In the genomic region with DNA sequence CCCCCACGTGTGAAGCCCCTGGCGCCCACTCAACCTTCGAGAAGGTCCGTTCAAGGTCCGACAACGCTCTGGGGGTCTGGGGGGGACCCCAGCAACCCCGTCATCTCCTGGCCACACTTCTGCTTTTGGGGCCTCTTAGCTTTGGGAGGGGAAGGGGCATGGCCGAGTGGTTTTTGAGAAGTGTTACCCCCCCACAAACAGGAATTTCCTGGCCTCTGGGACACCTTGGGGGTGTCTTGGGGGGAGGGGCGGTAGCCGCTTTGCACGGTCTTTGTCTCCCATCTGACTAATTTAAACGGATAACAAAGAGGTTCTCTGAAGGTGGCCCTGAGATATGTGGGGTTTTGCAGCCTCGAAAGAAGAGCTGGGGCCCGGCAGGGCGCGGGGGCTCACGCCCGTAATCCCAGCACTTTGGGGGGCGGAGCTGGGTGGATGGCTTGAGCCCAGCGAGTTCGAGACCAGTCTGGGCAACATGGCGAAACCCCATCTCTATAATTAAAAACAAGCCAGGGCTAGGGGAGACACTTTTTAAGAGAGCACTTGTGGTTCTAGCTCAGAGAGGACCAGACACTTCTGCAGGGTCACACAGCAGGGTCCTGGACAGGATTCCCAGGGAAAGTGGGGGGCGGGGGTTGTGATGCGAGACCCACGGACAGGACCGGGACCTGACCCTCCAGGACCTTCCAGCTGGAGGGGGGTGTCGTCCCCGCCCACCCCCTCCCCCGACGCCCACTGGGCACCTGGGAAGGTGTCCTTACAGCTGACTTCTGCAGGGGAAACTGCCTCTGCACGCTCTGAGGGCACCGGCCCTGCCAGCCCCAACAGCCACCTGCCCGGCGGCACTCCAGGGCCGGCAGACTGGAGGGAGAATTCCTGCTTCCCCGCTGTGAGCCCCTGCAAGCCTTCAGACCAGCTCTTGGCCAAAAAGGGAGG, we compare ENCODE assay signal across 8 cellular contexts. TPM values are rescaled to one million over a fixed set of nuclear protein-coding genes. Genes with fewer than 3 reads are reported as not detected.
DNase-seq lines count a peak whose midpoint lies in the region; ATAC-seq, FAIRE-seq and TF ChIP-seq lines count a peak whose summit lies in the region.

No MANE protein-coding gene starts in this region.

- peak overlapping the region; percentile 97 for H3K4me3 ChIP-seq in epithelial cell of esophagus (ENCODE audit: low read length)

- H3K27ac Mint-ChIP-seq in T-helper 17 cell = peak overlapping the region; percentile 90
- H3K27ac Mint-ChIP-seq in naive thymus-derived CD8-positive, alpha-beta T cell = peak overlapping the region; percentile 89 to 98 (median 96)

- H3K9me3 ChIP-seq in T-helper 17 cell (ENCODE audit: control insufficient read depth, low read length, poor library complexity, severe bottlenecking) = no peaks in the 10 kb centered on the region

- ATAC-seq in T-helper 17 cell (peak; percentile 11), GM19397 (IDR thresholded peaks at IDR 0.05; ENCODE audit: unreplicated experiment) (no peak), HG03469 (IDR thresholded peaks at IDR 0.05; ENCODE audit: unreplicated experiment) (no peak), GM21786 (IDR thresholded peaks at IDR 0.05; ENCODE audit: unreplicated experiment) (no peak)
- ATAC-seq in naive thymus-derived CD8-positive, alpha-beta T cell = peak in 1 of 2 donors; percentile 23

- H3K4me3 Mint-ChIP-seq in T-helper 17 cell = peak overlapping the region; percentile 96
- H3K4me3 Mint-ChIP-seq in naive thymus-derived CD8-positive, alpha-beta T cell = peak overlapping the region; percentile 94 to 99 (median 98)

- no peaks in the 10 kb centered on the region for H3K27me3 Mint-ChIP-seq in T-helper 17 cell
- no peaks in the 10 kb centered on the region for H3K27me3 Mint-ChIP-seq in naive thymus-derived CD8-positive, alpha-beta T cell

- FAIRE-seq in GM19239 (lab: Jason Lieb, UNC) = peak; percentile 84

- POLR2A ChIA-PET in naive thymus-derived CD8-positive, alpha-beta T cell (lab: Charles Lee) = interaction anchor here (0.6 to 22.1 kb wide), 18 partner anchors 6 to 248 kb away, joined by 3 to 1566 read pairs (median 7); a partner anchor contains a TSS

- TF ChIP-seq CTCF in epithelial cell of esophagus (IDR thresholded peaks at IDR 0.05; ENCODE audit: insufficient read depth, low read depth, low read length, missing control alignments) = no peak

- H3K36me3 Mint-ChIP-seq in T-helper 17 cell (ENCODE audit: low read depth) = peaks cover 2% of the 10 kb centered on the region
- H3K36me3 Mint-ChIP-seq in naive thymus-derived CD8-positive, alpha-beta T cell = peaks cover 0 to 19% (median 1%) of the 10 kb centered on the region in 3 donors

- no peaks in the 10 kb centered on the region for H3K9me3 Mint-ChIP-seq in naive thymus-derived CD8-positive, alpha-beta T cell

- H3K4me1 Mint-ChIP-seq in T-helper 17 cell = peaks cover 25% of the 10 kb centered on the region
- peaks cover 12 to 32% (median 25%) of the 10 kb centered on the region in 4 donors for H3K4me1 Mint-ChIP-seq in naive thymus-derived CD8-positive, alpha-beta T cell

- peak; percentile 68 for DNase-seq in 8988T
- DNase-seq in GM19239 (ENCODE audit: insufficient read length, low spot score) = no peak
- no peak for DNase-seq in T-helper 17 cell
- DNase-seq in epithelial cell of esophagus (ENCODE audit: low read depth) = peak; percentile 49
- DNase-seq in naive thymus-derived CD8-positive, alpha-beta T cell = peak in 4 of 10 donors; percentile 42 to 59 (median 52)

RNA-seq across cellular contexts. Expression of a gene that starts 0.9 kb away (rescaled TPM):
- total RNA-seq in T-helper 17 cell = 100 to 1,000 TPM; 263 to 301 TPM
- total RNA-seq in naive thymus-derived CD8-positive, alpha-beta T cell = 100 to 1,000 TPM; 211 to 216 TPM
- 100 to 1,000 TPM; 498 to 693 (median 515) TPM for polyA plus RNA-seq in naive thymus-derived CD8-positive, alpha-beta T cell

RNA-seq across cellular contexts. Expression of a gene that starts 6.0 kb away (rescaled TPM):
- not detected for total RNA-seq in T-helper 17 cell
- total RNA-seq in naive thymus-derived CD8-positive, alpha-beta T cell = not detected
- not detected for polyA plus RNA-seq in naive thymus-derived CD8-positive, alpha-beta T cell

RNA-seq across cellular contexts. Expression of a gene that starts 6.4 kb away (rescaled TPM):
- 100 to 1,000 TPM; 270 to 318 TPM for total RNA-seq in T-helper 17 cell
- total RNA-seq in naive thymus-derived CD8-positive, alpha-beta T cell = 100 to 1,000 TPM; 331 to 365 TPM
- 10 to 100 TPM; 37.9 to 77.0 (median 52.0) TPM for polyA plus RNA-seq in naive thymus-derived CD8-positive, alpha-beta T cell

RNA-seq across cellular contexts. Expression of a gene that starts 12.6 kb away (rescaled TPM):
- 100 to 1,000 TPM; 107 to 112 TPM for total RNA-seq in T-helper 17 cell
- 100 to 1,000 TPM; 221 to 232 TPM for total RNA-seq in naive thymus-derived CD8-positive, alpha-beta T cell
- polyA plus RNA-seq in naive thymus-derived CD8-positive, alpha-beta T cell = 10 to 100 TPM in 1 of 3 donors, 1 to 10 TPM in 2; 4.2 to 14.4 (median 8.7) TPM

RNA-seq across cellular contexts. Expression of a gene that starts 27.1 kb away (rescaled TPM):
- total RNA-seq in T-helper 17 cell = 1 to 10 TPM in 1 of 2 donors, not detected in 1; 1.8 TPM
- total RNA-seq in naive thymus-derived CD8-positive, alpha-beta T cell = not detected
- not detected for polyA plus RNA-seq in naive thymus-derived CD8-positive, alpha-beta T cell

Comparison
In these comparisons a context has a peak if more than half of its experiments do, and no peak if none do; other contexts are left out.
1. DNase-seq: peak in 8988T (single experiment) and epithelial cell of esophagus (single experiment); none in GM19239 (single experiment) and T-helper 17 cell (0 of 3).